Comparison of ENCODE assay signal across 8 cellular contexts in the genomic region with DNA sequence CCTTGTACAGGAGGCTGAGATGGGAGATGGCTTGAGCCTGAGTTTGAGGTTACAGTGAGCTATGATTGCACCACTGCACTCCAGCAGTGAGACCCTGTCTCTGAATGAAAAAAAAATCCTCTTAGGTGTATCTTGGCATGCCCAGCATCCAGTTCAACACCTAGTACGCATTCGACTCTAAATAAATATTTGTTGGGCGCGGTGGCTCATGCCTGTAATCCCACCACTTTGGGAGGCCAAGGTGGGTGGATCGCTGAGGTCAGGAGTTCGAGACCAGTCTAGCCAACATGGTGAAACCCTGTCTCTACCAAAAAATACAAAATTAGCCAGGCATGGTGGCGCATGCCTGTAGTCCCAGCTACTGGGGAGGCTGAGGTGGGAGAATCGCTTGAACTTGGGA.
A peak's percentile ranks its signal among the peaks of the same experiment; 100 is the strongest.
DNase-seq lines count a peak whose midpoint lies in the region; ATAC-seq and TF ChIP-seq lines count a peak whose summit lies in the region.
"Not testable (repeated sequence)": the region's sequence is repeated elsewhere in the genome, so short reads cannot be mapped to it uniquely, and the experiment has no call there.

No MANE protein-coding gene starts in this region.

- CTCF ChIA-PET in T-cell (lab: Charles Lee) = not testable (repeated sequence)

- peaks cover 13% of the 10 kb centered on the region for H3K36me3 Mint-ChIP-seq in CD4-positive, CD25-positive, alpha-beta regulatory T cell
- H3K36me3 Mint-ChIP-seq in T-cell = peaks cover 12% of the 10 kb centered on the region
- not testable (repeated sequence) for H3K36me3 Mint-ChIP-seq in activated naive CD8-positive, alpha-beta T cell; mesothelial cell of epicardium
- H3K36me3 Mint-ChIP-seq in stimulated activated naive CD8-positive, alpha-beta T cell treated with anti-CD3 and anti-CD28 coated beads, Interleukin-15, Interleukin-2, amounts not matched to agents 100 ng/mL and 50 ng/mL, for 24 hours (ENCODE audit: low read depth) = peaks cover 49% of the 10 kb centered on the region

- ATAC-seq in CD4-positive, CD25-positive, alpha-beta regulatory T cell (ENCODE audit: low read depth in 2 of 2); T-cell (replicated peaks in 1 of 4): not testable (repeated sequence)

- not testable (repeated sequence) for H3K9me2 ChIP-seq in hepatocyte (replicated peaks; ENCODE audit: insufficient read depth)

- H3K9me3 Mint-ChIP-seq in CD4-positive, CD25-positive, alpha-beta regulatory T cell; T-cell; activated naive CD8-positive, alpha-beta T cell (ENCODE audit: low read depth); mesothelial cell of epicardium; stimulated activated naive CD8-positive, alpha-beta T cell treated with anti-CD3 and anti-CD28 coated beads, Interleukin-15, Interleukin-2, amounts not matched to agents 100 ng/mL and 50 ng/mL, for 24 hours: not testable (repeated sequence)

- H3K4me3 Mint-ChIP-seq in CD4-positive, CD25-positive, alpha-beta regulatory T cell = peak overlapping the region in 1 of 4 donors; percentile 4
- not testable (repeated sequence) for H3K4me3 Mint-ChIP-seq in T-cell; activated naive CD8-positive, alpha-beta T cell; mesothelial cell of epicardium; stimulated activated naive CD8-positive, alpha-beta T cell treated with anti-CD3 and anti-CD28 coated beads, Interleukin-15, Interleukin-2, amounts not matched to agents 100 ng/mL and 50 ng/mL, for 24 hours

- H3K27me3 Mint-ChIP-seq in CD4-positive, CD25-positive, alpha-beta regulatory T cell; T-cell; activated naive CD8-positive, alpha-beta T cell; mesothelial cell of epicardium (ENCODE audit: low read depth); stimulated activated naive CD8-positive, alpha-beta T cell treated with anti-CD3 and anti-CD28 coated beads, Interleukin-15, Interleukin-2, amounts not matched to agents 100 ng/mL and 50 ng/mL, for 24 hours: not testable (repeated sequence)

- not testable (repeated sequence) for H3K4me2 ChIP-seq in hepatocyte

- not testable (repeated sequence) for H3K36me3 ChIP-seq in CD4-positive, CD25-positive, alpha-beta regulatory T cell (ENCODE audit: control insufficient read depth, insufficient read depth, low read length); cardiac muscle cell; hepatocyte (replicated peaks; ENCODE audit: insufficient read depth, low read depth)

- 86% methylated on average over 8 of the region's 8 CpGs for WGBS in hepatocyte (ENCODE audit: low lambda C conversion rate, missing lambda C conversion rate)

- peak overlapping the region in 2 of 3 donors; percentile 9 to 35 for H3K27ac Mint-ChIP-seq in CD4-positive, CD25-positive, alpha-beta regulatory T cell
- H3K27ac Mint-ChIP-seq in T-cell (peak overlapping the region; percentile 82 to 87), mesothelial cell of epicardium (peak overlapping the region; percentile 43)
- H3K27ac Mint-ChIP-seq in activated naive CD8-positive, alpha-beta T cell = peak overlapping the region; percentile 92
- peak overlapping the region; percentile 31 for H3K27ac Mint-ChIP-seq in stimulated activated naive CD8-positive, alpha-beta T cell treated with anti-CD3 and anti-CD28 coated beads, Interleukin-15, Interleukin-2, amounts not matched to agents 100 ng/mL and 50 ng/mL, for 24 hours

- TF ChIP-seq CTCF in cardiac muscle cell (IDR thresholded peaks at IDR 0.05; ENCODE audit: low read depth, low read length); hepatocyte (IDR thresholded peaks at IDR 0.05; ENCODE audit: poor library complexity); mesothelial cell of epicardium (IDR thresholded peaks at IDR 0.05; ENCODE audit: unreplicated experiment): not testable (repeated sequence)

- intact Hi-C loops in posterior vena cava (cut with DNase I) = not testable (repeated sequence)

- not testable (repeated sequence) for H4K20me1 ChIP-seq in hepatocyte (ENCODE audit: insufficient read depth, poor library complexity, severe bottlenecking)

- H2AFZ ChIP-seq in hepatocyte = not testable (repeated sequence)

- not testable (repeated sequence) for DNase-seq in CD4-positive, CD25-positive, alpha-beta regulatory T cell; T-cell; cardiac muscle cell (ENCODE audit: low read depth in 1 of 2, low spot score in 1 of 2); hepatocyte (ENCODE audit: low spot score); mesothelial cell of epicardium (ENCODE audit: low spot score in 2 of 2, unreplicated experiment in 2 of 2)
- DNase-seq in posterior vena cava (ENCODE audit: low spot score) = peak; percentile 28

- H3K4me1 Mint-ChIP-seq in CD4-positive, CD25-positive, alpha-beta regulatory T cell = peaks cover 17 to 29% (median 24%) of the 10 kb centered on the region in 4 donors
- H3K4me1 Mint-ChIP-seq in T-cell = peaks cover 31 to 46% (median 31%) of the 10 kb centered on the region in 3 donors
- H3K4me1 Mint-ChIP-seq in activated naive CD8-positive, alpha-beta T cell (ENCODE audit: low read depth) = peaks cover 41% of the 10 kb centered on the region
- H3K4me1 Mint-ChIP-seq in mesothelial cell of epicardium = peaks cover 17% of the 10 kb centered on the region
- H3K4me1 Mint-ChIP-seq in stimulated activated naive CD8-positive, alpha-beta T cell treated with anti-CD3 and anti-CD28 coated beads, Interleukin-15, Interleukin-2, amounts not matched to agents 100 ng/mL and 50 ng/mL, for 24 hours (ENCODE audit: low read depth) = peaks cover 50% of the 10 kb centered on the region

- H3K4me3 ChIP-seq in CD4-positive, CD25-positive, alpha-beta regulatory T cell (ENCODE audit: low read depth, low read length); cardiac muscle cell; hepatocyte: not testable (repeated sequence)

- POLR2A ChIA-PET in T-cell (lab: Charles Lee) = not testable (repeated sequence)

- H3K9me3 ChIP-seq in CD4-positive, CD25-positive, alpha-beta regulatory T cell (ENCODE audit: control insufficient read depth in 2 of 2, low read length in 2 of 2); cardiac muscle cell (ENCODE audit: low read depth); hepatocyte (ENCODE audit: low read depth): not testable (repeated sequence)

- not testable (repeated sequence) for H3K79me2 ChIP-seq in hepatocyte

- H3K4me1 ChIP-seq in CD4-positive, CD25-positive, alpha-beta regulatory T cell (ENCODE audit: control insufficient read depth, insufficient read depth, low read length, poor library complexity, severe bottlenecking) = peaks cover 12% of the 10 kb centered on the region
- H3K4me1 ChIP-seq in cardiac muscle cell (ENCODE audit: low read depth) = peaks cover 35% of the 10 kb centered on the region
- H3K4me1 ChIP-seq in hepatocyte (ENCODE audit: insufficient read depth) = peaks cover 25% of the 10 kb centered on the region

- H3K27ac ChIP-seq in CD4-positive, CD25-positive, alpha-beta regulatory T cell (ENCODE audit: insufficient read depth, low read length, poor library complexity, severe bottlenecking) = not testable (repeated sequence)
- peak overlapping the region; percentile 97 for H3K27ac ChIP-seq in cardiac muscle cell
- H3K27ac ChIP-seq in hepatocyte = peak overlapping the region; percentile 97

- not testable (repeated sequence) for H3K27me3 ChIP-seq in CD4-positive, CD25-positive, alpha-beta regulatory T cell (ENCODE audit: control insufficient read depth, insufficient read depth, low read length); cardiac muscle cell; hepatocyte

Comparison
In these comparisons a context has a peak if more than half of its experiments do, and no peak if none do; other contexts are left out.
1. H3K27ac Mint-ChIP-seq: peak in every context shown above with its lines; median percentile 92 in activated naive CD8-positive, alpha-beta T cell; 84 in T-cell; 43 in mesothelial cell of epicardium; 31 in stimulated activated naive CD8-positive, alpha-beta T cell treated with anti-CD3 and anti-CD28 coated beads, Interleukin-15, Interleukin-2, amounts not matched to agents 100 ng/mL and 50 ng/mL, for 24 hours; 22 in CD4-positive, CD25-positive, alpha-beta regulatory T cell.